1 cellular context compared by ENCODE assay signal in the genomic region with DNA sequence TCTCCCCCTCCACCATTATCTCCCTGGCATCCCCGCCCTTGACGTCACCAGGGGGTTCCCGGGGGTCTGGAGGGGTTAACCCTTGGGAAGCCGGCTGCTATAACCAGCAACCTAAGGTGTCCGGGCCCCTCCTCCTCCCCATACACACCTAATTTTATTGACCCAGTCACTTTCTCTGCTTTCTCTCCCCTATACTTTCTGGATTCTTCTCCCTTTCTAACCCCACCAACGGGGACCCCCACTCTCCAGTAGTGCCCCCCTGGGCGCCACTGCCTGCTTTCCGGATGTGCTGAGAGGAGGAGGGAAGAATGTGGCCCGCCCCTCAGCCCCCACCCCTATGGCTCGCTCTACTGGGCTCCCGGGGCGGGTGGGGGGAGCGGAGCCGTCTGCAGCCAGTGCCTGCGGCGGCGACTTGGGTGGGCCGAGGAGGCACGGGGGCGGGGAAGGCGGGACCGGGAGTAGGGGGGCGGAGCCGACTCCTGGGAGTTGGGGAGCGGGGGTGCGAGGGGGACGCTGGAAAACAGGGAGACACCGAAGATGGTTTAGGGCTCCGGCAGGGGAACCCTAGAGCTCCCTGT.
TF ChIP-seq lines count a peak whose summit lies in the region.

No MANE protein-coding gene starts in this region.

TF ChIP-seq in endothelial cell of umbilical vein, 7 proteins besides CTCF, POLR2A, EP300 and RAD21 (continued from another document):
- peak; percentile 46 for TF ChIP-seq EZH2 (IDR thresholded peaks at IDR 0.05; ENCODE audit: borderline replicate concordance, low read depth, low read length, severe bottlenecking)
- TF ChIP-seq JUN (IDR thresholded peaks at IDR 0.05; ENCODE audit: borderline replicate concordance, insufficient read depth, insufficient read length, low read depth): no peak
- TF ChIP-seq FOS (IDR thresholded peaks at IDR 0.05; ENCODE audit: borderline replicate concordance, insufficient read depth, low read length): no peak
